ENCODE assay signal across 1 cellular context in the genomic region with DNA sequence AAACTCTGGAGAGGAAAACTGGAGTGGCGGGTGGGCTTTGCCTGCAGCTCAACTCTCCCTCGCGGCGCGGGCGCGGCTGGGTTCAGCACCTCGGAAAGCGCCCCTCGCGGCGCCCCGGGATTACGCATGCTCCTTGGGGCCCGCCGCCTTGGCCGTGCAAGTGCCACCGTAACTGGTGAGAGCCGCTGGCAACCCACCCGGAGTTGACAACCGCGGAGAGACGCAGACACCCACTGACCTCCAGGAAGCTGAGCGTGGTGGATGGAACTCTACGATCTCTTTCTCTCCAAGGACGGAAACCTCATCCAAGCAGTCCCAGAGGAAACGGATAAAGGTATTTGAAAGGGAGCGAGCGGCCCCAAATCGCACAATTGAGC.
TF ChIP-seq lines count a peak whose summit lies in the region.

No MANE protein-coding gene starts in this region.

TF ChIP-seq in HepG2, 621 proteins besides CTCF, POLR2A, EP300 and RAD21 (continued from another document):
- TF ChIP-seq, protein P1, sequence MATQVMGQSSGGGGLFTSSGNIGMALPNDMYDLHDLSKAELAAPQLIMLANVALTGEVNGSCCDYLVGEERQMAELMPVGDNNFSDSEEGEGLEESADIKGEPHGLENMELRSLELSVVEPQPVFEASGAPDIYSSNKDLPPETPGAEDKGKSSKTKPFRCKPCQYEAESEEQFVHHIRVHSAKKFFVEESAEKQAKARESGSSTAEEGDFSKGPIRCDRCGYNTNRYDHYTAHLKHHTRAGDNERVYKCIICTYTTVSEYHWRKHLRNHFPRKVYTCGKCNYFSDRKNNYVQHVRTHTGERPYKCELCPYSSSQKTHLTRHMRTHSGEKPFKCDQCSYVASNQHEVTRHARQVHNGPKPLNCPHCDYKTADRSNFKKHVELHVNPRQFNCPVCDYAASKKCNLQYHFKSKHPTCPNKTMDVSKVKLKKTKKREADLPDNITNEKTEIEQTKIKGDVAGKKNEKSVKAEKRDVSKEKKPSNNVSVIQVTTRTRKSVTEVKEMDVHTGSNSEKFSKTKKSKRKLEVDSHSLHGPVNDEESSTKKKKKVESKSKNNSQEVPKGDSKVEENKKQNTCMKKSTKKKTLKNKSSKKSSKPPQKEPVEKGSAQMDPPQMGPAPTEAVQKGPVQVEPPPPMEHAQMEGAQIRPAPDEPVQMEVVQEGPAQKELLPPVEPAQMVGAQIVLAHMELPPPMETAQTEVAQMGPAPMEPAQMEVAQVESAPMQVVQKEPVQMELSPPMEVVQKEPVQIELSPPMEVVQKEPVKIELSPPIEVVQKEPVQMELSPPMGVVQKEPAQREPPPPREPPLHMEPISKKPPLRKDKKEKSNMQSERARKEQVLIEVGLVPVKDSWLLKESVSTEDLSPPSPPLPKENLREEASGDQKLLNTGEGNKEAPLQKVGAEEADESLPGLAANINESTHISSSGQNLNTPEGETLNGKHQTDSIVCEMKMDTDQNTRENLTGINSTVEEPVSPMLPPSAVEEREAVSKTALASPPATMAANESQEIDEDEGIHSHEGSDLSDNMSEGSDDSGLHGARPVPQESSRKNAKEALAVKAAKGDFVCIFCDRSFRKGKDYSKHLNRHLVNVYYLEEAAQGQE (IDR thresholded peaks at IDR 0.05; ENCODE audit: borderline replicate concordance in 1 of 2, low read depth in 1 of 2, low read length in 2 of 2): peak; percentile 79 to 95
- TF ChIP-seq, protein P2, sequence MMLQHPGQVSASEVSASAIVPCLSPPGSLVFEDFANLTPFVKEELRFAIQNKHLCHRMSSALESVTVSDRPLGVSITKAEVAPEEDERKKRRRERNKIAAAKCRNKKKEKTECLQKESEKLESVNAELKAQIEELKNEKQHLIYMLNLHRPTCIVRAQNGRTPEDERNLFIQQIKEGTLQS (CRISPR knock-in tag; IDR thresholded peaks at IDR 0.05): peak; percentile 45; the same call in 1 of the 2 replicates
- TF ChIP-seq, protein P3, sequence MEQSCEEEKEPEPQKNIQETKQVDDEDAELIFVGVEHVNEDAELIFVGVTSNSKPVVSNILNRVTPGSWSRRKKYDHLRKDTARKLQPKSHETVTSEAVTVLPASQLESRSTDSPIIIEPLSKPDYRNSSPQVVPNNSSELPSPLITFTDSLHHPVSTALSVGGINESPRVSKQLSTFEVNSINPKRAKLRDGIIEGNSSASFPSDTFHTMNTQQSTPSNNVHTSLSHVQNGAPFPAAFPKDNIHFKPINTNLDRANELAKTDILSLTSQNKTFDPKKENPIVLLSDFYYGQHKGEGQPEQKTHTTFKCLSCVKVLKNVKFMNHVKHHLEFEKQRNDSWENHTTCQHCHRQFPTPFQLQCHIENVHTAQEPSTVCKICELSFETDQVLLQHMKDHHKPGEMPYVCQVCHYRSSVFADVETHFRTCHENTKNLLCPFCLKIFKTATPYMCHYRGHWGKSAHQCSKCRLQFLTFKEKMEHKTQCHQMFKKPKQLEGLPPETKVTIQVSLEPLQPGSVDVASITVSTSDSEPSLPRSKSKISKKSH (CRISPR knock-in tag; IDR thresholded peaks at IDR 0.05; ENCODE audit: borderline replicate concordance): 0 out of 2 replicates have a peak, but pooled peaks have one; percentile 34
- TF ChIP-seq, protein P4, sequence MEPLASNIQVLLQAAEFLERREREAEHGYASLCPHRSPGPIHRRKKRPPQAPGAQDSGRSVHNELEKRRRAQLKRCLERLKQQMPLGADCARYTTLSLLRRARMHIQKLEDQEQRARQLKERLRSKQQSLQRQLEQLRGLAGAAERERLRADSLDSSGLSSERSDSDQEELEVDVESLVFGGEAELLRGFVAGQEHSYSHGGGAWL (CRISPR knock-in tag; IDR thresholded peaks at IDR 0.05): 0 out of 2 replicates have a peak, but pooled peaks have one; percentile 59
- TF ChIP-seq, protein P5, sequence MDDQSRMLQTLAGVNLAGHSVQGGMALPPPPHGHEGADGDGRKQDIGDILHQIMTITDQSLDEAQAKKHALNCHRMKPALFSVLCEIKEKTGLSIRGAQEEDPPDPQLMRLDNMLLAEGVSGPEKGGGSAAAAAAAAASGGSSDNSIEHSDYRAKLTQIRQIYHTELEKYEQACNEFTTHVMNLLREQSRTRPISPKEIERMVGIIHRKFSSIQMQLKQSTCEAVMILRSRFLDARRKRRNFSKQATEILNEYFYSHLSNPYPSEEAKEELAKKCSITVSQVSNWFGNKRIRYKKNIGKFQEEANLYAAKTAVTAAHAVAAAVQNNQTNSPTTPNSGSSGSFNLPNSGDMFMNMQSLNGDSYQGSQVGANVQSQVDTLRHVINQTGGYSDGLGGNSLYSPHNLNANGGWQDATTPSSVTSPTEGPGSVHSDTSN (CRISPR knock-in tag; IDR thresholded peaks at IDR 0.05; ENCODE audit: borderline replicate concordance): peak; percentile 46; the same call in 1 of the 2 replicates
- TF ChIP-seq EHMT2 (IDR thresholded peaks at IDR 0.05; ENCODE audit: borderline replicate concordance, low read depth, low read length): 0 out of 2 replicates have a peak, but pooled peaks have one; percentile 56
- TF ChIP-seq KLF15 (CRISPR knock-in tag; IDR thresholded peaks at IDR 0.05; ENCODE audit: borderline replicate concordance): 0 out of 2 replicates have a peak, but pooled peaks have one; percentile 70
- TF ChIP-seq, protein P6, sequence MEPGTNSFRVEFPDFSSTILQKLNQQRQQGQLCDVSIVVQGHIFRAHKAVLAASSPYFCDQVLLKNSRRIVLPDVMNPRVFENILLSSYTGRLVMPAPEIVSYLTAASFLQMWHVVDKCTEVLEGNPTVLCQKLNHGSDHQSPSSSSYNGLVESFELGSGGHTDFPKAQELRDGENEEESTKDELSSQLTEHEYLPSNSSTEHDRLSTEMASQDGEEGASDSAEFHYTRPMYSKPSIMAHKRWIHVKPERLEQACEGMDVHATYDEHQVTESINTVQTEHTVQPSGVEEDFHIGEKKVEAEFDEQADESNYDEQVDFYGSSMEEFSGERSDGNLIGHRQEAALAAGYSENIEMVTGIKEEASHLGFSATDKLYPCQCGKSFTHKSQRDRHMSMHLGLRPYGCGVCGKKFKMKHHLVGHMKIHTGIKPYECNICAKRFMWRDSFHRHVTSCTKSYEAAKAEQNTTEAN (CRISPR knock-in tag; conservative IDR thresholded peaks at IDR 0.05): 0 out of 2 replicates have a peak, but pooled peaks have one; percentile 24
- peak; percentile 95 for TF ChIP-seq MIER2 (CRISPR knock-in tag; IDR thresholded peaks at IDR 0.05)
- TF ChIP-seq ASH2L (IDR thresholded peaks at IDR 0.05; ENCODE audit: insufficient read length, low read depth, low read length): no peak
- TF ChIP-seq ATF7-NPFF (CRISPR knock-in tag; IDR thresholded peaks at IDR 0.05; ENCODE audit: low read depth): no peak
- TF ChIP-seq, protein P7, sequence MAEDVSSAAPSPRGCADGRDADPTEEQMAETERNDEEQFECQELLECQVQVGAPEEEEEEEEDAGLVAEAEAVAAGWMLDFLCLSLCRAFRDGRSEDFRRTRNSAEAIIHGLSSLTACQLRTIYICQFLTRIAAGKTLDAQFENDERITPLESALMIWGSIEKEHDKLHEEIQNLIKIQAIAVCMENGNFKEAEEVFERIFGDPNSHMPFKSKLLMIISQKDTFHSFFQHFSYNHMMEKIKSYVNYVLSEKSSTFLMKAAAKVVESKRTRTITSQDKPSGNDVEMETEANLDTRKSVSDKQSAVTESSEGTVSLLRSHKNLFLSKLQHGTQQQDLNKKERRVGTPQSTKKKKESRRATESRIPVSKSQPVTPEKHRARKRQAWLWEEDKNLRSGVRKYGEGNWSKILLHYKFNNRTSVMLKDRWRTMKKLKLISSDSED (CRISPR knock-in tag; IDR thresholded peaks at IDR 0.05): no peak
- TF ChIP-seq ZBTB1 (CRISPR knock-in tag; IDR thresholded peaks at IDR 0.05; ENCODE audit: borderline replicate concordance): no peak
- TF ChIP-seq HOXD1 (CRISPR knock-in tag; IDR thresholded peaks at IDR 0.05): no peak
- no peak for TF ChIP-seq POLR2AphosphoS2 (IDR thresholded peaks at IDR 0.05; ENCODE audit: low read depth, low read length)
- TF ChIP-seq NKX3-1 (CRISPR knock-in tag; IDR thresholded peaks at IDR 0.05): peak; percentile 78; the same call in 1 of the 2 replicates
- TF ChIP-seq ZMYM2 (CRISPR knock-in tag; IDR thresholded peaks at IDR 0.05): no peak
- TF ChIP-seq MTF1 (CRISPR knock-in tag; IDR thresholded peaks at IDR 0.05): peak; percentile 50; the same call in 1 of the 2 replicates
- 0 out of 2 replicates have a peak, but pooled peaks have one; percentile 29 for TF ChIP-seq ZNF274 (CRISPR knock-in tag; IDR thresholded peaks at IDR 0.05)
- 0 out of 2 replicates have a peak, but pooled peaks have one; percentile 16 for TF ChIP-seq MED1 (CRISPR knock-in tag; IDR thresholded peaks at IDR 0.05)
- TF ChIP-seq, protein P8, sequence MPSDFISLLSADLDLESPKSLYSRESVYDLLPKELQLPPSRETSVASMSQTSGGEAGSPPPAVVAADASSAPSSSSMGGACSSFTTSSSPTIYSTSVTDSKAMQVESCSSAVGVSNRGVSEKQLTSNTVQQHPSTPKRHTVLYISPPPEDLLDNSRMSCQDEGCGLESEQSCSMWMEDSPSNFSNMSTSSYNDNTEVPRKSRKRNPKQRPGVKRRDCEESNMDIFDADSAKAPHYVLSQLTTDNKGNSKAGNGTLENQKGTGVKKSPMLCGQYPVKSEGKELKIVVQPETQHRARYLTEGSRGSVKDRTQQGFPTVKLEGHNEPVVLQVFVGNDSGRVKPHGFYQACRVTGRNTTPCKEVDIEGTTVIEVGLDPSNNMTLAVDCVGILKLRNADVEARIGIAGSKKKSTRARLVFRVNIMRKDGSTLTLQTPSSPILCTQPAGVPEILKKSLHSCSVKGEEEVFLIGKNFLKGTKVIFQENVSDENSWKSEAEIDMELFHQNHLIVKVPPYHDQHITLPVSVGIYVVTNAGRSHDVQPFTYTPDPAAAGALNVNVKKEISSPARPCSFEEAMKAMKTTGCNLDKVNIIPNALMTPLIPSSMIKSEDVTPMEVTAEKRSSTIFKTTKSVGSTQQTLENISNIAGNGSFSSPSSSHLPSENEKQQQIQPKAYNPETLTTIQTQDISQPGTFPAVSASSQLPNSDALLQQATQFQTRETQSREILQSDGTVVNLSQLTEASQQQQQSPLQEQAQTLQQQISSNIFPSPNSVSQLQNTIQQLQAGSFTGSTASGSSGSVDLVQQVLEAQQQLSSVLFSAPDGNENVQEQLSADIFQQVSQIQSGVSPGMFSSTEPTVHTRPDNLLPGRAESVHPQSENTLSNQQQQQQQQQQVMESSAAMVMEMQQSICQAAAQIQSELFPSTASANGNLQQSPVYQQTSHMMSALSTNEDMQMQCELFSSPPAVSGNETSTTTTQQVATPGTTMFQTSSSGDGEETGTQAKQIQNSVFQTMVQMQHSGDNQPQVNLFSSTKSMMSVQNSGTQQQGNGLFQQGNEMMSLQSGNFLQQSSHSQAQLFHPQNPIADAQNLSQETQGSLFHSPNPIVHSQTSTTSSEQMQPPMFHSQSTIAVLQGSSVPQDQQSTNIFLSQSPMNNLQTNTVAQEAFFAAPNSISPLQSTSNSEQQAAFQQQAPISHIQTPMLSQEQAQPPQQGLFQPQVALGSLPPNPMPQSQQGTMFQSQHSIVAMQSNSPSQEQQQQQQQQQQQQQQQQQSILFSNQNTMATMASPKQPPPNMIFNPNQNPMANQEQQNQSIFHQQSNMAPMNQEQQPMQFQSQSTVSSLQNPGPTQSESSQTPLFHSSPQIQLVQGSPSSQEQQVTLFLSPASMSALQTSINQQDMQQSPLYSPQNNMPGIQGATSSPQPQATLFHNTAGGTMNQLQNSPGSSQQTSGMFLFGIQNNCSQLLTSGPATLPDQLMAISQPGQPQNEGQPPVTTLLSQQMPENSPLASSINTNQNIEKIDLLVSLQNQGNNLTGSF (CRISPR knock-in tag; IDR thresholded peaks at IDR 0.05): peak; percentile 35; the same call in 1 of the 2 replicates
- no peak for TF ChIP-seq ZNF263 (CRISPR knock-in tag; IDR thresholded peaks at IDR 0.05)
- TF ChIP-seq, protein P9, sequence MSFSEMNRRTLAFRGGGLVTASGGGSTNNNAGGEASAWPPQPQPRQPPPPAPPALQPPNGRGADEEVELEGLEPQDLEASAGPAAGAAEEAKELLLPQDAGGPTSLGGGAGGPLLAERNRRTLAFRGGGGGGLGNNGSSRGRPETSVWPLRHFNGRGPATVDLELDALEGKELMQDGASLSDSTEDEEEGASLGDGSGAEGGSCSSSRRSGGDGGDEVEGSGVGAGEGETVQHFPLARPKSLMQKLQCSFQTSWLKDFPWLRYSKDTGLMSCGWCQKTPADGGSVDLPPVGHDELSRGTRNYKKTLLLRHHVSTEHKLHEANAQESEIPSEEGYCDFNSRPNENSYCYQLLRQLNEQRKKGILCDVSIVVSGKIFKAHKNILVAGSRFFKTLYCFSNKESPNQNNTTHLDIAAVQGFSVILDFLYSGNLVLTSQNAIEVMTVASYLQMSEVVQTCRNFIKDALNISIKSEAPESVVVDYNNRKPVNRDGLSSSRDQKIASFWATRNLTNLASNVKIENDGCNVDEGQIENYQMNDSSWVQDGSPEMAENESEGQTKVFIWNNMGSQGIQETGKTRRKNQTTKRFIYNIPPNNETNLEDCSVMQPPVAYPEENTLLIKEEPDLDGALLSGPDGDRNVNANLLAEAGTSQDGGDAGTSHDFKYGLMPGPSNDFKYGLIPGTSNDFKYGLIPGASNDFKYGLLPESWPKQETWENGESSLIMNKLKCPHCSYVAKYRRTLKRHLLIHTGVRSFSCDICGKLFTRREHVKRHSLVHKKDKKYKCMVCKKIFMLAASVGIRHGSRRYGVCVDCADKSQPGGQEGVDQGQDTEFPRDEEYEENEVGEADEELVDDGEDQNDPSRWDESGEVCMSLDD (CRISPR knock-in tag; IDR thresholded peaks at IDR 0.05; ENCODE audit: borderline replicate concordance): 0 out of 2 replicates have a peak, but pooled peaks have one; percentile 27
TF ChIP-seq in HepG2: peak in this region for 27.
